Comparison of ENCODE assay signal across 1 cellular context in the genomic region with DNA sequence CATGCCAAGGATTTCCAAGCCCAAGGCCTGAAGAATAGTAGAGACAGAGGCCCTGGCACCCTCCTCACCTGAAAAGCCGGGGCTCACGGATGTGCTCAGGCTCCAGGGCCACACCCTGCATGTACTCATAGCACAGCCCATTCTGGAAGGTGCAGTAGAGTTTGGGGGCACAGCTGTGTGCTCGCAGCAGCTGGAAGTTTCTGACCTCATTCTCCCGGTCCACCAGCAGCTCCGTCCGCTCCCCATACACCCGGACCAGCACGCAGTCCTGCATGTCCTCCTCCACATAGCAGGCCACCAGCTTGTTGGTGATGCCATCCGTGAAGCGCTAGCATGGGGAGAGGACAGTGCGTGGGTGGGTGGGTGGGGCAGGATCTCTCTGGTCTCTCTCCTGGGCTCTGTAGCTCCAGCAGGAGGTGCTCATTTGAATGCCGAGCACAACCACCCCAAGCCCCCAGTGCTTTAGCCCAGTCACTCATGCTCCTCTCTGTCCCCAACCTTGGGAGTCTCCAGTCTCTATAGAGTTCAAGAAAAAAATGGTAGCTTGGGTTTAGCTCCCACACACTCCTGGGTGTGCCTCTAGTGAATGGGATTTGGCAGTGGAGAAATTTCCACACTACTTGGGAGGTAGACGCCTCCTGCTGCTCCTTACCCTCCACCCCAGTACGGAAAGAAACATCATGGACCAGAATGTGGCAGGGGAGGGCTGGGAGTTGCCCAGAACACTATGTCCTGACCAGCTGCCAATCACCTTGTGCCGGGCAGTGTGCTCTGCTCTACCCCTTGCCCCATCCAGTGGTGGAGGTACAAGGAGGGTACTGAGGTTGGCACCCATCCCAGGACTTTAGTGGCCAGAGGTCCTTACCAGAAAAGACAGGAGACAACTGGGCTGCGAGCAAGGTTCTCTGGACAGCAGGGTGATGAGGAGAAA.
TF ChIP-seq lines count a peak whose summit lies in the region.

No MANE protein-coding gene starts in this region.

TF ChIP-seq in HepG2, 621 proteins besides CTCF, POLR2A, EP300 and RAD21:
- TF ChIP-seq SOX5 (CRISPR knock-in tag; IDR thresholded peaks at IDR 0.05; ENCODE audit: borderline replicate concordance) (no peak), ZFP37 (CRISPR knock-in tag; IDR thresholded peaks at IDR 0.05; ENCODE audit: borderline replicate concordance) (no peak), POLR2G (IDR thresholded peaks at IDR 0.05; ENCODE audit: low read depth, low read length) (no peak), ZNF263 (CRISPR knock-in tag; IDR thresholded peaks at IDR 0.05) (no peak), PLRG1 (conservative IDR thresholded peaks at IDR 0.05) (no peak)
- TF ChIP-seq, protein P1, sequence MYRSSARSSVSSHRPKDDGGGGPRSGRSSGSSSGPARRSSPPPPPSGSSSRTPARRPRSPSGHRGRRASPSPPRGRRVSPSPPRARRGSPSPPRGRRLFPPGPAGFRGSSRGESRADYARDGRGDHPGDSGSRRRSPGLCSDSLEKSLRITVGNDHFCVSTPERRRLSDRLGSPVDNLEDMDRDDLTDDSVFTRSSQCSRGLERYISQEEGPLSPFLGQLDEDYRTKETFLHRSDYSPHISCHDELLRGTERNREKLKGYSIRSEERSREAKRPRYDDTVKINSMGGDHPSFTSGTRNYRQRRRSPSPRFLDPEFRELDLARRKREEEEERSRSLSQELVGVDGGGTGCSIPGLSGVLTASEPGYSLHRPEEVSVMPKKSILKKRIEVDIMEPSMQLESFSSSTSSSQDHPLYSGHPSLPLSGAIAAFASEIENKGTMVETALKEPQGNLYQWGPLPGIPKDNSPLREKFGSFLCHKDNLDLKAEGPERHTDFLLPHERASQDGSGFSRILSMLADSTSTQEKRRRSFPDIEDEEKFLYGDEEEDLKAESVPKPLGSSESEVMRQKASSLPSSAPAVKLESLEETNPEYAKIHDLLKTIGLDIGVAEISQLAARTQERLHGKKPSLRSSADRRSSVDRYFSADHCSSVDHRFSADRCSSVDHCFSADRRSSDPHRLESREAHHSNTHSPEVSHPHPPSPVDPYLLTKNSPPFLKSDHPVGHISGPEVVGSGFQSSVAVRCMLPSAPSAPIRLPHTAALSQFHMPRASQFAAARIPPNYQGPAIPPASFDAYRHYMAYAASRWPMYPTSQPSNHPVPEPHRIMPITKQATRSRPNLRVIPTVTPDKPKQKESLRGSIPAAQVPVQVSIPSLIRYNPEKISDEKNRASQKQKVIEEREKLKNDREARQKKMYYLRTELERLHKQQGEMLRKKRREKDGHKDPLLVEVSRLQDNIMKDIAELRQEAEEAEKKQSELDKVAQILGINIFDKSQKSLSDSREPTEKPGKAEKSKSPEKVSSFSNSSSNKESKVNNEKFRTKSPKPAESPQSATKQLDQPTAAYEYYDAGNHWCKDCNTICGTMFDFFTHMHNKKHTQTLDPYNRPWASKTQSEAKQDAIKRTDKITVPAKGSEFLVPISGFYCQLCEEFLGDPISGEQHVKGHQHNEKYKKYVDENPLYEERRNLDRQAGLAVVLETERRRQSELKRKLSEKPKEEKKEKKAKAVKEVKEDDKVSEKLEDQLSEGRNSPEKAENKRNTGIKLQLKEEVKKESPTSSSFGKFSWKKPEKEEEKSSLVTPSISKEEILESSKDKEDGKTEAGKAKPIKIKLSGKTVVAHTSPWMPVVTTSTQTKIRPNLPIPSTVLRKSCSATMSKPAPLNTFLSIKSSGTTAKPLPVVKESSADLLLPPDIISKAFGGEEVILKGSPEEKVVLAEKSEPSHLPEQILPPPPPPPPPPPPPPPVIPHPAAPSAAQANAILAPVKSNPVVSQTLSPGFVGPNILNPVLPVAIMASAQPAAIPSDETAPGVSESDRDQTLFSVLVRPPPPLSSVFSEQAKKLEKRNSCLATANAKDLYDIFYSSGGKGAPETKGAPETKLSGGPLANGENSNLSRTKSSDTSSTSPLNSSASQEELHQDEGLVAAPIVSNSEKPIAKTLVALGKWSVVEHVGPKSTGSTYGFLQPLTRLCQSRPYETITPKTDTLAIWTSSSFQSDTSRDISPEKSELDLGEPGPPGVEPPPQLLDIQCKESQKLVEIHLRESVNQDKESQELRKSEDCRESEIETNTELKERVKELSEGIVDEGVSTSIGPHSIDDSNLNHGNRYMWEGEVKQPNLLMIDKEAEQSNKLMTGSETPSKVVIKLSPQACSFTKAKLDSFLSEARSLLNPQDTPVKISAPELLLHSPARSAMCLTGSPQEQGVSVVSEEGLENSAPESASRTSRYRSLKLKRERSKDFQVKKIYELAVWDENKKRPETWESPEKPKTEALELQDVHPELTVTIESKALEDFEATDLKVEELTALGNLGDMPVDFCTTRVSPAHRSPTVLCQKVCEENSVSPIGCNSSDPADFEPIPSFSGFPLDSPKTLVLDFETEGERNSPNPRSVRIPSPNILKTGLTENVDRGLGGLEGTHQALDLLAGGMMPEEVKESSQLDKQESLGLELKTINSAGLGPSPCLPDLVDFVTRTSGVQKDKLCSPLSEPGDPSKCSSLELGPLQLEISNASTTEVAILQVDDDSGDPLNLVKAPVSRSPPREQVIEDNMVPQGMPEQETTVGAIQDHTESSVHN (CRISPR knock-in tag; IDR thresholded peaks at IDR 0.05) = no peak
